ENCODE assay signal across 8 cellular contexts in the genomic region with DNA sequence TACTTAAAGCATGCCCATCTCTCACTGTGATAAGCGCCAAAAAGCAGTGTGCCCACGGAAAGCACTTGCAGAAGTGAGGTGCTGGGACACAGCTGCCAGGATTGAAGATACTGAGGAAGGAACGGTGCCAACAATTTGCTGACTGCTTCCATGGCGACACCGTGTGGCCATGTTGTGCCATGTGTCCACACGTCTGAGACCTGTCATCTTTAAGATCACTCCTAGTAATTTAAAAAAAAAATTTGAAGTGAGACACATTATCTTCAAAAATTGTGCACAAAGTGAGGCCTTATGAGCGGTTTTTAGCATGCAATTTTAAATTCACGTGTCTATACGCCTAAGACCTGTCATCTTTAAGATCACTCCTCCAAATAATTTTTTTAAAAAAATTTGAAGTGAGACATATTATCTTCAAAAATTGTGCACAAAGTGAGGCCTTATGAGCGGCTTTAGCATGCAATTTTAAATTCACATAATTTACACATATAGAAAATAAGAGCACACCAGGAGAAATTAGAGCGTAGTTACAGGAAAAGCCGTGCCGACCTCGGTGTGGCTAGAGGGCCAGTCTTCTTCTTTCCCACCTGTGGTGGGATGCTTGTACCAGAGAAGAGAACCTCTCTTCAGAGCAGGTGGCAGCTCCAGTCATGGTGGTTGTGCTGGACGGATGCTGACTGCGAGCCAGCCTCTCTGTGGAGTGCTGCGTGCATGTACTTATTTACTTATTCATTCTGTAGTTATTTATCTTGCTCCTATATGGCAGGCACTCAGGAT. TPM values are rescaled to one million over a fixed set of nuclear protein-coding genes. Genes with fewer than 3 reads are reported as not detected.
DNase-seq lines count a peak whose midpoint lies in the region; ATAC-seq and TF ChIP-seq lines count a peak whose summit lies in the region.

No MANE protein-coding gene starts in this region.

- H3K36me3 ChIP-seq in Caco-2 (ENCODE audit: control insufficient read depth, insufficient read depth, low read length), result no peaks in the 10 kb centered on the region
- no peaks in the 10 kb centered on the region for H3K36me3 ChIP-seq in adipocyte (ENCODE audit: control insufficient read depth, insufficient read depth, low read length, severe bottlenecking)

- no peaks in the 10 kb centered on the region for H3K36me3 Mint-ChIP-seq in Caco-2 (ENCODE audit: insufficient read depth, unreplicated experiment)

- H3K4me1 Mint-ChIP-seq in Caco-2 (ENCODE audit: low read depth, unreplicated experiment), result peaks cover 6% of the 10 kb centered on the region

- no peak overlapping the region for H3K9ac ChIP-seq in adipocyte (ENCODE audit: low read length)

- no peaks in the 10 kb centered on the region for H3K27me3 Mint-ChIP-seq in Caco-2 (ENCODE audit: insufficient read depth, unreplicated experiment)

- H3K4me3 ChIP-seq in Caco-2 (ENCODE audit: low read depth, low read length) (no peak overlapping the region), HL-60 (replicated peaks; ENCODE audit: insufficient read depth, low read length) (no peak overlapping the region), adipocyte (ENCODE audit: low read length) (no peak overlapping the region)

- no peak overlapping the region for H3K27ac ChIP-seq in HL-60 (replicated peaks)

- DNase-seq in Caco-2 (peak in 1 of 2 experiments; percentile 62), HL-60 (ENCODE audit: low read depth in 1 of 2, low spot score in 1 of 2) (peak; percentile 44 to 61), RPMI8226 (peak; percentile 65), adipocyte (ENCODE audit: low read depth) (peak; percentile 68), hippocampal formation (lab: John Stamatoyannopoulos, UW) (peak; percentile 49 to 50), cerebellar nuclear complex (lab: John Stamatoyannopoulos, UW) (no peak)
- peak; percentile 48 for DNase-seq in stimulated activated CD4-positive, alpha-beta T cell treated with anti-CD3 and anti-CD28 coated beads, Interleukin-12 subunit alpha, Interleukin-12 subunit beta, amount 100 ng/mL, for 4 hours

- no peaks in the 10 kb centered on the region for H3K9me3 ChIP-seq in Caco-2
- H3K9me3 ChIP-seq in adipocyte (ENCODE audit: control insufficient read depth, low read length), result peaks cover 3% of the 10 kb centered on the region

- CTCF ChIA-PET in Caco-2 (lab: Charles Lee), result no interaction called here

- no peaks in the 10 kb centered on the region for H3K27me3 ChIP-seq in Caco-2 (replicated peaks; ENCODE audit: control insufficient read depth, insufficient read depth, low read length)
- H3K27me3 ChIP-seq in HL-60 (ENCODE audit: insufficient read depth, poor library complexity, severe bottlenecking), result peaks cover 5% of the 10 kb centered on the region
- peaks cover 36% of the 10 kb centered on the region for H3K27me3 ChIP-seq in adipocyte (replicated peaks; ENCODE audit: control insufficient read depth, insufficient read depth, low read length)

- TF ChIP-seq CTCF in Caco-2 (IDR thresholded peaks at IDR 0.05; ENCODE audit: insufficient read depth in 1 of 2, low read depth in 1 of 2, low read length in 1 of 2, severe bottlenecking in 1 of 2, unreplicated experiment in 1 of 2) (peak; percentile 63 to 90), HL-60 (IDR thresholded peaks at IDR 0.05; ENCODE audit: insufficient read depth, low read length) (peak; percentile 63)

- POLR2A ChIA-PET in Caco-2 (lab: Charles Lee), result no interaction called here

- no peak overlapping the region for H3K27ac Mint-ChIP-seq in Caco-2 (ENCODE audit: unreplicated experiment)

- 0 out of 2 replicates have a peak, but pooled peaks cover 5% of the 10 kb centered on the region for H3K4me1 ChIP-seq in Caco-2
- H3K4me1 ChIP-seq in adipocyte (ENCODE audit: control insufficient read depth, insufficient read depth, low read length), result no peaks in the 10 kb centered on the region

- H3K4me3 Mint-ChIP-seq in Caco-2 (ENCODE audit: unreplicated experiment), result no peak overlapping the region

- ATAC-seq in GM18517 (IDR thresholded peaks at IDR 0.05; ENCODE audit: unreplicated experiment), result no peak

- intact Hi-C loops in Caco-2 (cut with micrococcal nuclease; ENCODE audit: unreplicated experiment), result loop anchor here (2.0 kb wide), 2 partner anchors 48 to 60 kb away; no protein-coding TSS in a partner anchor

- no TSS peak for BruUV-seq in Caco-2 (replicated peaks; lab: Mats Ljungman, UMichigan)

- no peaks in the 10 kb centered on the region for H3K9me3 Mint-ChIP-seq in Caco-2 (ENCODE audit: unreplicated experiment)

RNA-seq across cellular contexts. Expression of a gene that starts 21.4 kb away (rescaled TPM):
- not detected in 2 replicates for total RNA-seq in Caco-2 (2022)

Comparison
In these comparisons a context has a peak if more than half of its experiments do, and no peak if none do; other contexts are left out.
1. DNase-seq: peak in HL-60 (2 of 2), RPMI8226 (single experiment), adipocyte (single experiment), hippocampal formation (2 of 2) and stimulated activated CD4-positive, alpha-beta T cell treated with anti-CD3 and anti-CD28 coated beads, Interleukin-12 subunit alpha, Interleukin-12 subunit beta, amount 100 ng/mL, for 4 hours (single experiment); none in cerebellar nuclear complex (0 of 2).